8 cellular contexts compared by ENCODE assay signal in genomic region chr6:119856136-119856535, GRCh38.
DNase-seq lines count a peak whose midpoint lies in the region; ATAC-seq, FAIRE-seq and TF ChIP-seq lines count a peak whose summit lies in the region.

No MANE protein-coding gene starts in this region.

- POLR2A ChIA-PET in T-cell (lab: Charles Lee): interaction anchor here in 1 of 2 donors (0.7 kb wide), 2 partner anchors 48 to 699 kb away, joined by 3 to 14 read pairs; no protein-coding TSS in a partner anchor

- no peak for TF ChIP-seq CTCF in tibial artery (IDR thresholded peaks at IDR 0.05)
- no peak for TF ChIP-seq CTCF in D721Med (IDR thresholded peaks at IDR 0.05; ENCODE audit: insufficient read depth, missing control alignments)
- TF ChIP-seq CTCF in gastroesophageal sphincter (IDR thresholded peaks at IDR 0.05): no peak

- no peak overlapping the region for H4K8ac ChIP-seq in mesenchymal stem cell (ENCODE audit: low read length)

- no peak for FAIRE-seq in D721Med (lab: Jason Lieb, UNC)

- H3K4me2 ChIP-seq in mesenchymal stem cell (ENCODE audit: low read length, poor library complexity, severe bottlenecking): peak overlapping the region; percentile 47

- H3K9ac ChIP-seq in mesenchymal stem cell (ENCODE audit: low read length): peak overlapping the region; percentile 55

- no peaks in the 10 kb centered on the region for H3K79me1 ChIP-seq in mesenchymal stem cell (replicated peaks; ENCODE audit: low read length, poor library complexity, severe bottlenecking)

- WGBS in mesenchymal stem cell: 90% methylated on average over 3 of the region's 3 CpGs
- 73 to 93% methylated on average over 3 of the region's 3 CpGs for WGBS in gastroesophageal sphincter (ENCODE audit: low coverage in 1 of 2), 2 donors

- TF ChIP-seq POLR2A in gastroesophageal sphincter (IDR thresholded peaks at IDR 0.05): no peak

- H2BK15ac ChIP-seq in mesenchymal stem cell (ENCODE audit: low read depth, poor library complexity, severe bottlenecking): no peak overlapping the region

- H3K4me3 ChIP-seq in mesenchymal stem cell (ENCODE audit: insufficient read depth in 1 of 2, low read depth in 1 of 2, low read length in 2 of 2): peak overlapping the region in 1 of 2 experiments; percentile 16
- no peak overlapping the region for H3K4me3 ChIP-seq in tibial artery
- H3K4me3 ChIP-seq in gastroesophageal sphincter: no peak overlapping the region

- H3K4me1 ChIP-seq in mesenchymal stem cell (ENCODE audit: control insufficient read depth, insufficient read depth, low read depth, low read length) (no peaks in the 10 kb centered on the region), tibial artery (no peaks in the 10 kb centered on the region), gastroesophageal sphincter (no peaks in the 10 kb centered on the region)

- H3K4ac ChIP-seq in mesenchymal stem cell (ENCODE audit: low read depth in 1 of 2, low read length in 2 of 2): no peak overlapping the region

- CTCF ChIA-PET in T-cell (lab: Charles Lee): interaction anchor here in 1 of 2 donors (0.6 kb wide), 1 partner anchor 1254 kb away, joined by 7 read pairs; no protein-coding TSS in a partner anchor

- H2BK5ac ChIP-seq in mesenchymal stem cell (ENCODE audit: low read depth, low read length, poor library complexity, severe bottlenecking): no peak overlapping the region

- H3K27me3 ChIP-seq in mesenchymal stem cell (ENCODE audit: control insufficient read depth in 1 of 2, insufficient read depth in 1 of 2, low read length in 2 of 2) (no peaks in the 10 kb centered on the region), tibial artery (no peaks in the 10 kb centered on the region), gastroesophageal sphincter (no peaks in the 10 kb centered on the region)

- peak in 1 of 34 experiments; percentile 0 for DNase-seq in T-cell
- peak; percentile 9 for DNase-seq in mesenchymal stem cell
- DNase-seq in tibial artery: no peak
- DNase-seq in NCI-H2081 treated with DMSO at 0.1 percent for 48 hours (lab: John Stamatoyannopoulos, UW): no peak
- DNase-seq in D721Med (ENCODE audit: insufficient read length, low spot score): no peak

- H4K91ac ChIP-seq in mesenchymal stem cell (ENCODE audit: low read length): no peak overlapping the region

- H3K27ac ChIP-seq in mesenchymal stem cell (ENCODE audit: low read length, poor library complexity, severe bottlenecking): no peak overlapping the region
- no peak overlapping the region for H3K27ac ChIP-seq in tibial artery
- H3K27ac ChIP-seq in gastroesophageal sphincter: no peak overlapping the region

- peak overlapping the region; percentile 58 to 76 (median 58) for H3K4me3 Mint-ChIP-seq in T-cell

- H3K14ac ChIP-seq in mesenchymal stem cell (ENCODE audit: low read length in 2 of 2): no peak overlapping the region

- TF ChIP-seq EP300 in gastroesophageal sphincter (IDR thresholded peaks at IDR 0.05): no peak

- intact Hi-C loops in tibial artery (cut with DNase I; ENCODE audit: low total_unique reads): no loop called here

- H2AK5ac ChIP-seq in mesenchymal stem cell (ENCODE audit: low read length, severe bottlenecking): no peak overlapping the region

- H3K27me3 Mint-ChIP-seq in T-cell: no peaks in the 10 kb centered on the region

- no peak overlapping the region for H3K23ac ChIP-seq in mesenchymal stem cell (ENCODE audit: low read length in 2 of 2)

- H2AFZ ChIP-seq in mesenchymal stem cell (ENCODE audit: low read depth, low read length): no peak overlapping the region

- ATAC-seq in GM18517 (IDR thresholded peaks at IDR 0.05; ENCODE audit: unreplicated experiment) (peak; percentile 74), HG02678 (IDR thresholded peaks at IDR 0.05; ENCODE audit: unreplicated experiment) (peak; percentile 72), T-cell (replicated peaks in 1 of 4) (peak in 3 of 4 experiments; percentile 43 to 55 (median 45)), gastroesophageal sphincter (no peak)

- H3K36me3 Mint-ChIP-seq in T-cell: no peaks in the 10 kb centered on the region

- no peak overlapping the region for H2BK12ac ChIP-seq in mesenchymal stem cell (ENCODE audit: low read length in 2 of 2)

- no peaks in the 10 kb centered on the region for H3K9me3 ChIP-seq in mesenchymal stem cell (ENCODE audit: control insufficient read depth, low read length)
- no peaks in the 10 kb centered on the region for H3K9me3 ChIP-seq in tibial artery
- H3K9me3 ChIP-seq in gastroesophageal sphincter: no peaks in the 10 kb centered on the region

- H3K9me3 Mint-ChIP-seq in T-cell: no peaks in the 10 kb centered on the region

- H3K18ac ChIP-seq in mesenchymal stem cell (ENCODE audit: low read depth in 1 of 2, low read length in 2 of 2): no peak overlapping the region

- peaks cover 9 to 14% (median 14%) of the 10 kb centered on the region in 3 donors for H3K4me1 Mint-ChIP-seq in T-cell

- H2BK120ac ChIP-seq in mesenchymal stem cell (ENCODE audit: low read depth, low read length): no peak overlapping the region

- no peak overlapping the region for H3K27ac Mint-ChIP-seq in T-cell

- H3K36me3 ChIP-seq in mesenchymal stem cell (ENCODE audit: control insufficient read depth in 1 of 2, insufficient read depth in 2 of 2, low read depth in 1 of 2, low read length in 2 of 2) (no peaks in the 10 kb centered on the region), tibial artery (no peaks in the 10 kb centered on the region), gastroesophageal sphincter (no peaks in the 10 kb centered on the region)
